ENCODE assay signal across 1 cellular context in the genomic region with DNA sequence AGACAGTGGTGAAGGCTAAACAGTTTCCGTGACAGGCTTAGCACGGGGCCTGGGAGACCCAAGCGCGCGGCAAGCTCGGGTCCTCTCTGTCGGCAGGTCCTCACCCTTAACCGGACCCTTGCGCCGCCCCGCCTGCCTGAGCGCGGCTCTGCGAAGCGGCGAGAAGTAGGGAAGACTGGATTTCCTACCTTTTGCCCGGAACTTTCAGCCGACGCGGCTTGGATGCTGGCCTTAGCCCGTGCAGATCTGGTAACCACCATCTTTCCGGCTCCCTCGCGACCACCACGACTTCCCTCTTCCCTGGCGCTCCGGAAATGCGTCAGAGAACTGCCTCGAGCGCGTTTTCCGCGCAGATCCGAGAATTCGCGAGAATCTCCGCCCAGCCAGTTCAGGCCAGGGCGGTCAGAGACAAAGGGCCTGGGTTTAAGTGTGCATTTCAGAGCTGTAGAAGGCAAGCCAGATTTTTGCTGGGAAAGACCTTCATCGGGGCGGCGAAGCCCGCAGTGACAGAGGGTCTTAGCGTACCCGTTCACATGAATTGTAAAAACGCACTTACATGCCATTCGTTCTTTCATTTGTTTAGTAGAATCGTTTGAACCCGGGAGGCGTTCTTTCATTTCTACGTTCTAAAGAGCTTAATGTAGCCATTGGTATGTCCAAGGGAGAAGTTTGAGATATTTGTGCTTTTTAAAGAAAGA.
TF ChIP-seq lines count a peak whose summit lies in the region.

A gene with protein sequence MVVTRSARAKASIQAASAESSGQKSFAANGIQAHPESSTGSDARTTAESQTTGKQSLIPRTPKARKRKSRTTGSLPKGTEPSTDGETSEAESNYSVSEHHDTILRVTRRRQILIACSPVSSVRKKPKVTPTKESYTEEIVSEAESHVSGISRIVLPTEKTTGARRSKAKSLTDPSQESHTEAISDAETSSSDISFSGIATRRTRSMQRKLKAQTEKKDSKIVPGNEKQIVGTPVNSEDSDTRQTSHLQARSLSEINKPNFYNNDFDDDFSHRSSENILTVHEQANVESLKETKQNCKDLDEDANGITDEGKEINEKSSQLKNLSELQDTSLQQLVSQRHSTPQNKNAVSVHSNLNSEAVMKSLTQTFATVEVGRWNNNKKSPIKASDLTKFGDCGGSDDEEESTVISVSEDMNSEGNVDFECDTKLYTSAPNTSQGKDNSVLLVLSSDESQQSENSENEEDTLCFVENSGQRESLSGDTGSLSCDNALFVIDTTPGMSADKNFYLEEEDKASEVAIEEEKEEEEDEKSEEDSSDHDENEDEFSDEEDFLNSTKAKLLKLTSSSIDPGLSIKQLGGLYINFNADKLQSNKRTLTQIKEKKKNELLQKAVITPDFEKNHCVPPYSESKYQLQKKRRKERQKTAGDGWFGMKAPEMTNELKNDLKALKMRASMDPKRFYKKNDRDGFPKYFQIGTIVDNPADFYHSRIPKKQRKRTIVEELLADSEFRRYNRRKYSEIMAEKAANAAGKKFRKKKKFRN (minus strand): TSS at position 318 of the 698 bp plus-strand sequence. CDS start 58 bp downstream, at position 260.

TF ChIP-seq in K562, 482 proteins besides CTCF, POLR2A, EP300 and RAD21 (continued from another document and continues in another):
- TF ChIP-seq, protein P1, sequence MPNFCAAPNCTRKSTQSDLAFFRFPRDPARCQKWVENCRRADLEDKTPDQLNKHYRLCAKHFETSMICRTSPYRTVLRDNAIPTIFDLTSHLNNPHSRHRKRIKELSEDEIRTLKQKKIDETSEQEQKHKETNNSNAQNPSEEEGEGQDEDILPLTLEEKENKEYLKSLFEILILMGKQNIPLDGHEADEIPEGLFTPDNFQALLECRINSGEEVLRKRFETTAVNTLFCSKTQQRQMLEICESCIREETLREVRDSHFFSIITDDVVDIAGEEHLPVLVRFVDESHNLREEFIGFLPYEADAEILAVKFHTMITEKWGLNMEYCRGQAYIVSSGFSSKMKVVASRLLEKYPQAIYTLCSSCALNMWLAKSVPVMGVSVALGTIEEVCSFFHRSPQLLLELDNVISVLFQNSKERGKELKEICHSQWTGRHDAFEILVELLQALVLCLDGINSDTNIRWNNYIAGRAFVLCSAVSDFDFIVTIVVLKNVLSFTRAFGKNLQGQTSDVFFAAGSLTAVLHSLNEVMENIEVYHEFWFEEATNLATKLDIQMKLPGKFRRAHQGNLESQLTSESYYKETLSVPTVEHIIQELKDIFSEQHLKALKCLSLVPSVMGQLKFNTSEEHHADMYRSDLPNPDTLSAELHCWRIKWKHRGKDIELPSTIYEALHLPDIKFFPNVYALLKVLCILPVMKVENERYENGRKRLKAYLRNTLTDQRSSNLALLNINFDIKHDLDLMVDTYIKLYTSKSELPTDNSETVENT (CRISPR knock-in tag; IDR thresholded peaks at IDR 0.05) = peak; percentile 56; the same call in 1 of the 2 replicates
- TF ChIP-seq, protein P2, sequence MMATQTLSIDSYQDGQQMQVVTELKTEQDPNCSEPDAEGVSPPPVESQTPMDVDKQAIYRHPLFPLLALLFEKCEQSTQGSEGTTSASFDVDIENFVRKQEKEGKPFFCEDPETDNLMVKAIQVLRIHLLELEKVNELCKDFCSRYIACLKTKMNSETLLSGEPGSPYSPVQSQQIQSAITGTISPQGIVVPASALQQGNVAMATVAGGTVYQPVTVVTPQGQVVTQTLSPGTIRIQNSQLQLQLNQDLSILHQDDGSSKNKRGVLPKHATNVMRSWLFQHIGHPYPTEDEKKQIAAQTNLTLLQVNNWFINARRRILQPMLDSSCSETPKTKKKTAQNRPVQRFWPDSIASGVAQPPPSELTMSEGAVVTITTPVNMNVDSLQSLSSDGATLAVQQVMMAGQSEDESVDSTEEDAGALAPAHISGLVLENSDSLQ (IDR thresholded peaks at IDR 0.05) = no peak
- TF ChIP-seq POLR3A (IDR thresholded peaks at IDR 0.05; ENCODE audit: borderline replicate concordance, extremely low read depth, insufficient read depth, insufficient read length) (no peak), NFE2 (IDR thresholded peaks at IDR 0.05; ENCODE audit: low read depth) (no peak), ZFP36 (IDR thresholded peaks at IDR 0.05; ENCODE audit: low read depth, low read length, partially characterized antibody) (no peak), ZZZ3 (IDR thresholded peaks at IDR 0.05) (peak; percentile 63; the same call in 1 of the 2 replicates), SRF (CRISPR knock-in tag; IDR thresholded peaks at IDR 0.05) (peak in 1 of 2 experiments; percentile 92; a peak in 2 of 4 replicates), RBM17 (IDR thresholded peaks at IDR 0.05; ENCODE audit: borderline replicate concordance, low read depth, low read length) (no peak), CHD1 (IDR thresholded peaks at IDR 0.05; ENCODE audit: low read length) (peak; percentile 48), ETV5 (CRISPR knock-in tag; IDR thresholded peaks at IDR 0.05; ENCODE audit: low read depth) (peak; percentile 67), SUPT5H (IDR thresholded peaks at IDR 0.05) (peak; percentile 95), HNRNPLL (IDR thresholded peaks at IDR 0.05; ENCODE audit: low read depth, low read length, poor library complexity, severe bottlenecking) (peak; percentile 68), NR2C2 (CRISPR knock-in tag; IDR thresholded peaks at IDR 0.05) (peak; percentile 18; the same call in 1 of the 2 replicates), NR2C2 (tag; IDR thresholded peaks at IDR 0.05) (peak; percentile 62), FOXM1 (IDR thresholded peaks at IDR 0.05; ENCODE audit: low read depth) (peak; percentile 22; the same call in 1 of the 2 replicates), FOXM1 (CRISPR knock-in tag; IDR thresholded peaks at IDR 0.05; ENCODE audit: low read depth) (no peak), TAF7 (tag; IDR thresholded peaks at IDR 0.05) (peak; percentile 87), FOXK1 (CRISPR knock-in tag; IDR thresholded peaks at IDR 0.05; ENCODE audit: borderline replicate concordance) (0 out of 2 replicates have a peak, but pooled peaks have one; percentile 55), GABPA (tag; conservative IDR thresholded peaks at IDR 0.05; ENCODE audit: low read depth) (peak; percentile 96), GABPB1 (CRISPR knock-in tag; IDR thresholded peaks at IDR 0.05) (peak; percentile 98), LCOR (CRISPR knock-in tag; IDR thresholded peaks at IDR 0.05) (0 out of 2 replicates have a peak, but pooled peaks have one; percentile 35), PHF8 (IDR thresholded peaks at IDR 0.05; ENCODE audit: borderline replicate concordance, low read length) (peak; percentile 100), FUS (optimal IDR thresholded peaks at IDR 0.05; ENCODE audit: low read depth, low read length) (no peak), STAT5A (IDR thresholded peaks at IDR 0.05; ENCODE audit: borderline replicate concordance, low read length) (peak; percentile 32; the same call in 1 of the 2 replicates), MAFG (tag; conservative IDR thresholded peaks at IDR 0.05) (no peak), BCL6 (CRISPR knock-in tag; IDR thresholded peaks at IDR 0.05) (no peak), NFRKB (IDR thresholded peaks at IDR 0.05; ENCODE audit: low read depth) (peak; percentile 89), BMI1 (IDR thresholded peaks at IDR 0.05; ENCODE audit: low read length) (peak; percentile 46; the same call in 1 of the 2 replicates), YBX1 (IDR thresholded peaks at IDR 0.05) (no peak), TOE1 (IDR thresholded peaks at IDR 0.05; ENCODE audit: borderline replicate concordance) (0 out of 2 replicates have a peak, but pooled peaks have one; percentile 42), TOE1 (CRISPR knock-in tag; IDR thresholded peaks at IDR 0.05; ENCODE audit: borderline replicate concordance, low read depth) (no peak), HDAC1 (IDR thresholded peaks at IDR 0.05) (peak in 1 of 2 experiments; percentile 92; a peak in 2 of 4 replicates), FOXK2 (conservative IDR thresholded peaks at IDR 0.05 in 1 of 2, IDR thresholded peaks at IDR 0.05 in 1 of 2; ENCODE audit: low read depth in 2 of 2) (peak; percentile 17 to 25; a peak in 1 of 4 replicates), YY1 (IDR thresholded peaks at IDR 0.05; ENCODE audit: borderline replicate concordance in 1 of 3, control insufficient read depth in 1 of 3, extremely low read depth in 1 of 3, insufficient read depth in 3 of 3, insufficient read length in 1 of 3, insufficient replicate concordance in 2 of 3, low read depth in 1 of 3, low read length in 2 of 3) (peak; percentile 44 to 92 (median 87)), ETV1 (tag; conservative IDR thresholded peaks at IDR 0.05; ENCODE audit: low read depth) (peak; percentile 56), RBM39 (optimal IDR thresholded peaks at IDR 0.05; ENCODE audit: low read depth, low read length) (no peak)
- TF ChIP-seq, protein P3, sequence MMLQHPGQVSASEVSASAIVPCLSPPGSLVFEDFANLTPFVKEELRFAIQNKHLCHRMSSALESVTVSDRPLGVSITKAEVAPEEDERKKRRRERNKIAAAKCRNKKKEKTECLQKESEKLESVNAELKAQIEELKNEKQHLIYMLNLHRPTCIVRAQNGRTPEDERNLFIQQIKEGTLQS (IDR thresholded peaks at IDR 0.05) = no peak
- TF ChIP-seq, protein P3 (CRISPR knock-in tag; conservative IDR thresholded peaks at IDR 0.05) = no peak
- TF ChIP-seq, protein P4, sequence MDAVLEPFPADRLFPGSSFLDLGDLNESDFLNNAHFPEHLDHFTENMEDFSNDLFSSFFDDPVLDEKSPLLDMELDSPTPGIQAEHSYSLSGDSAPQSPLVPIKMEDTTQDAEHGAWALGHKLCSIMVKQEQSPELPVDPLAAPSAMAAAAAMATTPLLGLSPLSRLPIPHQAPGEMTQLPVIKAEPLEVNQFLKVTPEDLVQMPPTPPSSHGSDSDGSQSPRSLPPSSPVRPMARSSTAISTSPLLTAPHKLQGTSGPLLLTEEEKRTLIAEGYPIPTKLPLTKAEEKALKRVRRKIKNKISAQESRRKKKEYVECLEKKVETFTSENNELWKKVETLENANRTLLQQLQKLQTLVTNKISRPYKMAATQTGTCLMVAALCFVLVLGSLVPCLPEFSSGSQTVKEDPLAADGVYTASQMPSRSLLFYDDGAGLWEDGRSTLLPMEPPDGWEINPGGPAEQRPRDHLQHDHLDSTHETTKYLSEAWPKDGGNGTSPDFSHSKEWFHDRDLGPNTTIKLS (IDR thresholded peaks at IDR 0.05; ENCODE audit: borderline replicate concordance, low read depth) = peak; percentile 72
- TF ChIP-seq, protein P5, sequence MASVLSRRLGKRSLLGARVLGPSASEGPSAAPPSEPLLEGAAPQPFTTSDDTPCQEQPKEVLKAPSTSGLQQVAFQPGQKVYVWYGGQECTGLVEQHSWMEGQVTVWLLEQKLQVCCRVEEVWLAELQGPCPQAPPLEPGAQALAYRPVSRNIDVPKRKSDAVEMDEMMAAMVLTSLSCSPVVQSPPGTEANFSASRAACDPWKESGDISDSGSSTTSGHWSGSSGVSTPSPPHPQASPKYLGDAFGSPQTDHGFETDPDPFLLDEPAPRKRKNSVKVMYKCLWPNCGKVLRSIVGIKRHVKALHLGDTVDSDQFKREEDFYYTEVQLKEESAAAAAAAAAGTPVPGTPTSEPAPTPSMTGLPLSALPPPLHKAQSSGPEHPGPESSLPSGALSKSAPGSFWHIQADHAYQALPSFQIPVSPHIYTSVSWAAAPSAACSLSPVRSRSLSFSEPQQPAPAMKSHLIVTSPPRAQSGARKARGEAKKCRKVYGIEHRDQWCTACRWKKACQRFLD (CRISPR knock-in tag; IDR thresholded peaks at IDR 0.05) = peak; percentile 64; the same call in 1 of the 2 replicates
- TF ChIP-seq, protein P6, sequence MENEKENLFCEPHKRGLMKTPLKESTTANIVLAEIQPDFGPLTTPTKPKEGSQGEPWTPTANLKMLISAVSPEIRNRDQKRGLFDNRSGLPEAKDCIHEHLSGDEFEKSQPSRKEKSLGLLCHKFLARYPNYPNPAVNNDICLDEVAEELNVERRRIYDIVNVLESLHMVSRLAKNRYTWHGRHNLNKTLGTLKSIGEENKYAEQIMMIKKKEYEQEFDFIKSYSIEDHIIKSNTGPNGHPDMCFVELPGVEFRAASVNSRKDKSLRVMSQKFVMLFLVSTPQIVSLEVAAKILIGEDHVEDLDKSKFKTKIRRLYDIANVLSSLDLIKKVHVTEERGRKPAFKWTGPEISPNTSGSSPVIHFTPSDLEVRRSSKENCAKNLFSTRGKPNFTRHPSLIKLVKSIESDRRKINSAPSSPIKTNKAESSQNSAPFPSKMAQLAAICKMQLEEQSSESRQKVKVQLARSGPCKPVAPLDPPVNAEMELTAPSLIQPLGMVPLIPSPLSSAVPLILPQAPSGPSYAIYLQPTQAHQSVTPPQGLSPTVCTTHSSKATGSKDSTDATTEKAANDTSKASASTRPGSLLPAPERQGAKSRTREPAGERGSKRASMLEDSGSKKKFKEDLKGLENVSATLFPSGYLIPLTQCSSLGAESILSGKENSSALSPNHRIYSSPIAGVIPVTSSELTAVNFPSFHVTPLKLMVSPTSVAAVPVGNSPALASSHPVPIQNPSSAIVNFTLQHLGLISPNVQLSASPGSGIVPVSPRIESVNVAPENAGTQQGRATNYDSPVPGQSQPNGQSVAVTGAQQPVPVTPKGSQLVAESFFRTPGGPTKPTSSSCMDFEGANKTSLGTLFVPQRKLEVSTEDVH (IDR thresholded peaks at IDR 0.05; ENCODE audit: low read depth, partially characterized antibody) = peak; percentile 85
- TF ChIP-seq, protein P7, sequence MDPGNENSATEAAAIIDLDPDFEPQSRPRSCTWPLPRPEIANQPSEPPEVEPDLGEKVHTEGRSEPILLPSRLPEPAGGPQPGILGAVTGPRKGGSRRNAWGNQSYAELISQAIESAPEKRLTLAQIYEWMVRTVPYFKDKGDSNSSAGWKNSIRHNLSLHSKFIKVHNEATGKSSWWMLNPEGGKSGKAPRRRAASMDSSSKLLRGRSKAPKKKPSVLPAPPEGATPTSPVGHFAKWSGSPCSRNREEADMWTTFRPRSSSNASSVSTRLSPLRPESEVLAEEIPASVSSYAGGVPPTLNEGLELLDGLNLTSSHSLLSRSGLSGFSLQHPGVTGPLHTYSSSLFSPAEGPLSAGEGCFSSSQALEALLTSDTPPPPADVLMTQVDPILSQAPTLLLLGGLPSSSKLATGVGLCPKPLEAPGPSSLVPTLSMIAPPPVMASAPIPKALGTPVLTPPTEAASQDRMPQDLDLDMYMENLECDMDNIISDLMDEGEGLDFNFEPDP (CRISPR knock-in tag; IDR thresholded peaks at IDR 0.05) = no peak
- TF ChIP-seq, protein P8, sequence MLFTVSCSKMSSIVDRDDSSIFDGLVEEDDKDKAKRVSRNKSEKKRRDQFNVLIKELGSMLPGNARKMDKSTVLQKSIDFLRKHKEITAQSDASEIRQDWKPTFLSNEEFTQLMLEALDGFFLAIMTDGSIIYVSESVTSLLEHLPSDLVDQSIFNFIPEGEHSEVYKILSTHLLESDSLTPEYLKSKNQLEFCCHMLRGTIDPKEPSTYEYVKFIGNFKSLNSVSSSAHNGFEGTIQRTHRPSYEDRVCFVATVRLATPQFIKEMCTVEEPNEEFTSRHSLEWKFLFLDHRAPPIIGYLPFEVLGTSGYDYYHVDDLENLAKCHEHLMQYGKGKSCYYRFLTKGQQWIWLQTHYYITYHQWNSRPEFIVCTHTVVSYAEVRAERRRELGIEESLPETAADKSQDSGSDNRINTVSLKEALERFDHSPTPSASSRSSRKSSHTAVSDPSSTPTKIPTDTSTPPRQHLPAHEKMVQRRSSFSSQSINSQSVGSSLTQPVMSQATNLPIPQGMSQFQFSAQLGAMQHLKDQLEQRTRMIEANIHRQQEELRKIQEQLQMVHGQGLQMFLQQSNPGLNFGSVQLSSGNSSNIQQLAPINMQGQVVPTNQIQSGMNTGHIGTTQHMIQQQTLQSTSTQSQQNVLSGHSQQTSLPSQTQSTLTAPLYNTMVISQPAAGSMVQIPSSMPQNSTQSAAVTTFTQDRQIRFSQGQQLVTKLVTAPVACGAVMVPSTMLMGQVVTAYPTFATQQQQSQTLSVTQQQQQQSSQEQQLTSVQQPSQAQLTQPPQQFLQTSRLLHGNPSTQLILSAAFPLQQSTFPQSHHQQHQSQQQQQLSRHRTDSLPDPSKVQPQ (CRISPR knock-in tag; IDR thresholded peaks at IDR 0.05; ENCODE audit: borderline replicate concordance) = no peak
